2 cellular contexts compared by ENCODE assay signal in genomic region chr3:4491873-4492239, GRCh38.
TF ChIP-seq lines count a peak whose summit lies in the region.

No MANE protein-coding gene starts in this region.

TF ChIP-seq in GM12878, 131 proteins besides CTCF, POLR2A, EP300 and RAD21:
- TF ChIP-seq PAX5 (IDR thresholded peaks at IDR 0.05; ENCODE audit: borderline replicate concordance, low read depth, low read length) (no peak), ZNF592 (IDR thresholded peaks at IDR 0.05) (no peak), RUNX3 (IDR thresholded peaks at IDR 0.05; ENCODE audit: low read length) (no peak), YBX1 (IDR thresholded peaks at IDR 0.05) (no peak), JUNB (IDR thresholded peaks at IDR 0.05) (no peak), NR2F1 (conservative IDR thresholded peaks at IDR 0.05) (no peak)

TF ChIP-seq in HEK293T, 16 proteins besides CTCF, POLR2A, EP300 and RAD21:
- TF ChIP-seq FOXM1 (IDR thresholded peaks at IDR 0.05; ENCODE audit: borderline replicate concordance): no peak
- no peak for TF ChIP-seq HDGF (IDR thresholded peaks at IDR 0.05; ENCODE audit: borderline replicate concordance)
- no peak for TF ChIP-seq ELF4 (IDR thresholded peaks at IDR 0.05)
- TF ChIP-seq NFRKB (IDR thresholded peaks at IDR 0.05): no peak
- TF ChIP-seq ARNT (IDR thresholded peaks at IDR 0.05): no peak
- no peak for TF ChIP-seq TARDBP (IDR thresholded peaks at IDR 0.05)
- TF ChIP-seq, protein P1, sequence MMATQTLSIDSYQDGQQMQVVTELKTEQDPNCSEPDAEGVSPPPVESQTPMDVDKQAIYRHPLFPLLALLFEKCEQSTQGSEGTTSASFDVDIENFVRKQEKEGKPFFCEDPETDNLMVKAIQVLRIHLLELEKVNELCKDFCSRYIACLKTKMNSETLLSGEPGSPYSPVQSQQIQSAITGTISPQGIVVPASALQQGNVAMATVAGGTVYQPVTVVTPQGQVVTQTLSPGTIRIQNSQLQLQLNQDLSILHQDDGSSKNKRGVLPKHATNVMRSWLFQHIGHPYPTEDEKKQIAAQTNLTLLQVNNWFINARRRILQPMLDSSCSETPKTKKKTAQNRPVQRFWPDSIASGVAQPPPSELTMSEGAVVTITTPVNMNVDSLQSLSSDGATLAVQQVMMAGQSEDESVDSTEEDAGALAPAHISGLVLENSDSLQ (IDR thresholded peaks at IDR 0.05): no peak
- no peak for TF ChIP-seq ZNF384 (IDR thresholded peaks at IDR 0.05)
- no peak for TF ChIP-seq LEF1 (IDR thresholded peaks at IDR 0.05; ENCODE audit: borderline replicate concordance)
- TF ChIP-seq SUZ12 (IDR thresholded peaks at IDR 0.05): no peak
- TF ChIP-seq L3MBTL2 (conservative IDR thresholded peaks at IDR 0.05): no peak
